In genomic region chr9:105415344-105415980, GRCh38 we compare ENCODE assay signal across 8 cellular contexts. TPM values are rescaled to one million over a fixed set of nuclear protein-coding genes. Genes with fewer than 3 reads are reported as not detected.
DNase-seq lines count a peak whose midpoint lies in the region; ATAC-seq and TF ChIP-seq lines count a peak whose summit lies in the region.

No MANE protein-coding gene starts in this region.

- no peaks in the 10 kb centered on the region; the same call in 1 of the 2 replicates for H3K36me3 ChIP-seq in Caco-2 (ENCODE audit: control insufficient read depth, insufficient read depth, low read length)
- no peaks in the 10 kb centered on the region for H3K36me3 ChIP-seq in Peyer's patch
- no peaks in the 10 kb centered on the region for H3K36me3 ChIP-seq in prostate gland

- peak; percentile 86 to 94 for TF ChIP-seq CTCF in Caco-2 (IDR thresholded peaks at IDR 0.05; ENCODE audit: insufficient read depth in 1 of 2, low read depth in 1 of 2, low read length in 1 of 2, severe bottlenecking in 1 of 2, unreplicated experiment in 1 of 2)
- TF ChIP-seq CTCF in Peyer's patch (IDR thresholded peaks at IDR 0.05) = peak; percentile 54 to 93 (median 90)
- peak; percentile 78 to 87 (median 84) for TF ChIP-seq CTCF in prostate gland (IDR thresholded peaks at IDR 0.05)

- H3K27ac ChIP-seq in Peyer's patch = no peak overlapping the region
- no peak overlapping the region for H3K27ac ChIP-seq in prostate gland

- H3K9me3 Mint-ChIP-seq in Caco-2 (ENCODE audit: unreplicated experiment) = no peaks in the 10 kb centered on the region
- H3K9me3 Mint-ChIP-seq in activated T-helper 2 cell treated with anti-CD3 and anti-CD28 coated beads, Interferon-gamma antibody, Interleukin-2, Interleukin-4, amounts not matched to agents 10 μg/mL and 5 μg/mL and 100 μg/mL, durations not matched to agents 14 hours and 24 hours and 36 hours = no peaks in the 10 kb centered on the region

- POLR2A ChIA-PET in Caco-2 (lab: Charles Lee) = no interaction called here

- no peaks in the 10 kb centered on the region for H3K36me3 Mint-ChIP-seq in Caco-2 (ENCODE audit: insufficient read depth, unreplicated experiment)
- no peaks in the 10 kb centered on the region for H3K36me3 Mint-ChIP-seq in activated T-helper 2 cell treated with anti-CD3 and anti-CD28 coated beads, Interferon-gamma antibody, Interleukin-2, Interleukin-4, amounts not matched to agents 10 μg/mL and 5 μg/mL and 100 μg/mL, durations not matched to agents 14 hours and 24 hours and 36 hours (ENCODE audit: low read depth)

- peak; percentile 52 for ATAC-seq in GM19372 (IDR thresholded peaks at IDR 0.05; ENCODE audit: low read depth, unreplicated experiment)
- ATAC-seq in HG03558 (IDR thresholded peaks at IDR 0.05; ENCODE audit: extremely low read depth, unreplicated experiment) = peak; percentile 42
- ATAC-seq in GM19397 (IDR thresholded peaks at IDR 0.05; ENCODE audit: unreplicated experiment) = no peak

- 45% methylated on average over 13 of the region's 13 CpGs for WGBS in prostate gland

- H3K27ac Mint-ChIP-seq in Caco-2 (ENCODE audit: unreplicated experiment) = no peak overlapping the region
- no peak overlapping the region for H3K27ac Mint-ChIP-seq in activated T-helper 2 cell treated with anti-CD3 and anti-CD28 coated beads, Interferon-gamma antibody, Interleukin-2, Interleukin-4, amounts not matched to agents 10 μg/mL and 5 μg/mL and 100 μg/mL, durations not matched to agents 14 hours and 24 hours and 36 hours

- intact Hi-C loops in Caco-2 (cut with micrococcal nuclease; ENCODE audit: unreplicated experiment) = loop anchor here (1.0 to 10.0 kb wide), 6 partner anchors 227 to 552 kb away; no protein-coding TSS in a partner anchor
- intact Hi-C loops in activated T-helper 2 cell treated with anti-CD3 and anti-CD28 coated beads, Interferon-gamma antibody, Interleukin-2, Interleukin-4, amounts not matched to agents 10 μg/mL and 5 μg/mL and 100 μg/mL, durations not matched to agents 14 hours and 24 hours and 36 hours (cut with micrococcal nuclease) = loop anchor here (1.0 to 5.0 kb wide), 3 partner anchors 256 to 633 kb away; no protein-coding TSS in a partner anchor
- intact Hi-C loops in prostate gland (cut with DNase I) = loop anchor here (5.0 to 10.0 kb wide), 4 partner anchors 441 to 611 kb away; partner anchors contain the start of gene ABCA1

- H3K9me3 ChIP-seq in Caco-2 = no peaks in the 10 kb centered on the region
- no peaks in the 10 kb centered on the region for H3K9me3 ChIP-seq in Peyer's patch
- H3K9me3 ChIP-seq in prostate gland = no peaks in the 10 kb centered on the region

- H3K27me3 ChIP-seq in Caco-2 (replicated peaks; ENCODE audit: control insufficient read depth, insufficient read depth, low read length) (no peaks in the 10 kb centered on the region), Peyer's patch (no peaks in the 10 kb centered on the region), prostate gland (replicated peaks; ENCODE audit: insufficient read depth) (no peaks in the 10 kb centered on the region)

- TF ChIP-seq POLR2A in Peyer's patch (IDR thresholded peaks at IDR 0.05) (no peak), prostate gland (IDR thresholded peaks at IDR 0.05) (no peak)

- peak; percentile 63 to 65 for DNase-seq in Caco-2
- DNase-seq in Peyer's patch = peak in 2 of 3 donors; percentile 65 to 84
- DNase-seq in activated T-helper 2 cell treated with anti-CD3 and anti-CD28 coated beads, Interferon-gamma antibody, Interleukin-2, Interleukin-4, amounts not matched to agents 10 μg/mL and 5 μg/mL and 100 μg/mL, durations not matched to agents 14 hours and 24 hours and 36 hours (ENCODE audit: low spot score) = peak; percentile 29
- peak; percentile 61 for DNase-seq in glomerular visceral epithelial cell (ENCODE audit: extremely low spot score)
- DNase-seq in prostate gland (ENCODE audit: low spot score) = peak; percentile 58

- H3K4me3 ChIP-seq in Caco-2 (ENCODE audit: low read depth, low read length) (no peak overlapping the region), Peyer's patch (no peak overlapping the region), prostate gland (no peak overlapping the region)

- H3K4me3 Mint-ChIP-seq in Caco-2 (ENCODE audit: unreplicated experiment) = peak overlapping the region; percentile 56
- H3K4me3 Mint-ChIP-seq in activated T-helper 2 cell treated with anti-CD3 and anti-CD28 coated beads, Interferon-gamma antibody, Interleukin-2, Interleukin-4, amounts not matched to agents 10 μg/mL and 5 μg/mL and 100 μg/mL, durations not matched to agents 14 hours and 24 hours and 36 hours (ENCODE audit: low read depth) = no peak overlapping the region

- H3K4me1 ChIP-seq in Caco-2 = peaks cover 22% of the 10 kb centered on the region
- H3K4me1 ChIP-seq in Peyer's patch = no peaks in the 10 kb centered on the region
- H3K4me1 ChIP-seq in prostate gland (replicated peaks) = no peaks in the 10 kb centered on the region

- no TSS peak for BruUV-seq in Caco-2 (replicated peaks; lab: Mats Ljungman, UMichigan)

- CTCF ChIA-PET in Caco-2 (lab: Charles Lee) = no interaction called here

- H3K4me1 Mint-ChIP-seq in Caco-2 (ENCODE audit: low read depth, unreplicated experiment) = peaks cover 14% of the 10 kb centered on the region
- peaks cover 7% of the 10 kb centered on the region for H3K4me1 Mint-ChIP-seq in activated T-helper 2 cell treated with anti-CD3 and anti-CD28 coated beads, Interferon-gamma antibody, Interleukin-2, Interleukin-4, amounts not matched to agents 10 μg/mL and 5 μg/mL and 100 μg/mL, durations not matched to agents 14 hours and 24 hours and 36 hours (ENCODE audit: low read depth)

- H3K27me3 Mint-ChIP-seq in Caco-2 (ENCODE audit: insufficient read depth, unreplicated experiment) = no peaks in the 10 kb centered on the region
- peaks cover 40% of the 10 kb centered on the region for H3K27me3 Mint-ChIP-seq in activated T-helper 2 cell treated with anti-CD3 and anti-CD28 coated beads, Interferon-gamma antibody, Interleukin-2, Interleukin-4, amounts not matched to agents 10 μg/mL and 5 μg/mL and 100 μg/mL, durations not matched to agents 14 hours and 24 hours and 36 hours (ENCODE audit: low read depth)

RNA-seq across cellular contexts. Expression of gene FSD1L, which starts 32.4 kb away (rescaled TPM):
- 4.7 and 5.7 TPM in 2 replicates for total RNA-seq in Caco-2 (2022)
- total RNA-seq in Peyer's patch = 10 to 100 TPM; 10.1 to 24.3 (median 13.7) TPM
- 3.2 and 3.7 TPM in 2 replicates for total RNA-seq in activated T-helper 2 cell treated with anti-CD3 and anti-CD28 coated beads, Interferon-gamma antibody, Interleukin-2, Interleukin-4, amounts not matched to agents 10 μg/mL and 5 μg/mL and 100 μg/mL, durations not matched to agents 14 hours and 24 hours and 36 hours
- 1 to 10 TPM; 1.6 to 4.8 TPM for total RNA-seq in prostate gland
